11 cellular contexts compared by ENCODE assay signal in genomic region chr6:79377830-79378460, GRCh38.
DNase-seq lines count a peak whose midpoint lies in the region; ATAC-seq, FAIRE-seq and TF ChIP-seq lines count a peak whose summit lies in the region.
"Had no signal": no experiment of that assay in that cellular context is flagged by ENCODE, and none has a peak within 500 bp of the region (broad histone marks: within the 10 kb centered on the region; RNA-seq: fewer than 3 reads in every experiment).

No MANE protein-coding gene starts in this region.

- no peak overlapping the region for H3K9ac ChIP-seq in GM12878 (ENCODE audit: control insufficient read depth, insufficient read depth, low read length)

- POLR2A ChIA-PET in GM12878 (lab: Charles Lee), result no interaction called here

- peaks cover 22% of the 10 kb centered on the region for H3K4me1 Mint-ChIP-seq in nephron progenitor cell

- H3K27ac ChIP-seq in GM12878 (ENCODE audit: control insufficient read depth, insufficient read depth), result no peak overlapping the region
- H3K27ac ChIP-seq: gastroesophageal sphincter had no signal

- no peaks in the 10 kb centered on the region for H4K20me1 ChIP-seq in GM12878 (ENCODE audit: control insufficient read depth, insufficient read depth)

- H3K4me2 ChIP-seq in GM12878 (ENCODE audit: control insufficient read depth, insufficient read depth), result no peak overlapping the region

- no peaks in the 10 kb centered on the region for H3K4me1 ChIP-seq in GM12878 (ENCODE audit: control insufficient read depth, insufficient read depth, low read length)
- H3K4me1 ChIP-seq: gastroesophageal sphincter had no signal

- TF ChIP-seq CTCF in GM12878 (IDR thresholded peaks at IDR 0.05 in 2 of 3, conservative IDR thresholded peaks at IDR 0.05 in 1 of 3; ENCODE audit: control insufficient read depth in 2 of 3, extremely low read depth in 1 of 3, insufficient read depth in 1 of 3, low read depth in 3 of 3, low read length in 3 of 3) (no peak), nephron progenitor cell (IDR thresholded peaks at IDR 0.05) (no peak)

- no peaks in the 10 kb centered on the region for H3K79me2 ChIP-seq in GM12878 (ENCODE audit: control insufficient read depth, insufficient read depth, low read length)

- no peak for TF ChIP-seq RAD21 in GM12878 (IDR thresholded peaks at IDR 0.05; ENCODE audit: insufficient read depth, low read depth, low read length)

- FAIRE-seq in GM12878 (lab: Jason Lieb, UNC), result peak; percentile 89

- SMC1A ChIA-PET in GM12878 (lab: Charles Lee; ENCODE audit: uncharacterized antibody, unreplicated experiment), result interaction anchor here (0.6 kb wide), 1 partner anchor 43 kb away, joined by 3 read pairs; no protein-coding TSS in a partner anchor

- CTCF ChIA-PET in GM12878 (lab: Yijun Ruan, JAX), result no interaction called here

- no peak for DNase-seq in GM12878 (ENCODE audit: low read depth, low spot score)
- no peak for DNase-seq in nephron progenitor cell
- no peak for DNase-seq in NCI-H774 (lab: John Stamatoyannopoulos, UW)
- DNase-seq in stimulated activated CD4-positive, alpha-beta T cell treated with anti-CD3 and anti-CD28 coated beads, Interleukin-15, amount 100 ng/mL, for 24 hours, result no peak
- DNase-seq in activated CD4-positive, alpha-beta T cell treated with anti-CD3 and anti-CD28 coated beads for 4 hours, result no peak
- no peak for DNase-seq in NCI-H1417 treated with DMSO at 0.1 percent for 48 hours (lab: John Stamatoyannopoulos, UW)
- DNase-seq: DND-41, NCI-H1930 had no signal

- peaks cover 7% of the 10 kb centered on the region for H3K27me3 Mint-ChIP-seq in nephron progenitor cell (ENCODE audit: low read depth, poor library complexity)

- no peak overlapping the region for H3K4me3 ChIP-seq in GM12878
- H3K4me3 ChIP-seq: gastroesophageal sphincter had no signal

- ATAC-seq in GM18868 (IDR thresholded peaks at IDR 0.05; ENCODE audit: unreplicated experiment) (peak; percentile 61), HG02588 (IDR thresholded peaks at IDR 0.05; ENCODE audit: unreplicated experiment) (peak; percentile 52), GM12878 (peak; percentile 73)
- ATAC-seq: gastroesophageal sphincter had no signal

- no peaks in the 10 kb centered on the region for H3K9me3 Mint-ChIP-seq in nephron progenitor cell

- H3K4me3 Mint-ChIP-seq in nephron progenitor cell, result no peak overlapping the region

- no peaks in the 10 kb centered on the region for H3K27me3 ChIP-seq in GM12878 (replicated peaks in 1 of 2; ENCODE audit: control insufficient read depth in 2 of 2, insufficient read depth in 2 of 2, low read length in 1 of 2)
- H3K27me3 ChIP-seq: gastroesophageal sphincter had no signal

- H3K27ac Mint-ChIP-seq in nephron progenitor cell, result peak overlapping the region; percentile 73

- intact Hi-C loops in GM12878 (cut with micrococcal nuclease; ENCODE audit: unreplicated experiment), result no loop called here

- H3K36me3 Mint-ChIP-seq in nephron progenitor cell (ENCODE audit: low read depth), result no peaks in the 10 kb centered on the region

- 0% methylated on average over 1 of the region's 1 CpG for WGBS in GM12878 (ENCODE audit: insufficient coverage, insufficient replicate concordance, low lambda C conversion rate, missing lambda C conversion rate)

- RAD21 ChIA-PET in GM12878 (lab: Charles Lee; ENCODE audit: unreplicated experiment), result no interaction called here

- no peak for TF ChIP-seq EP300 in GM12878 (IDR thresholded peaks at IDR 0.05; ENCODE audit: borderline replicate concordance in 1 of 2, control insufficient read depth in 1 of 2, low read depth in 2 of 2, low read length in 2 of 2)

- in situ Hi-C loops in GM12878 (cut with MboI), result no loop called here

- H3K36me3 ChIP-seq in GM12878 (ENCODE audit: control insufficient read depth in 2 of 2, insufficient read depth in 2 of 2, low read length in 1 of 2), result no peaks in the 10 kb centered on the region
- H3K36me3 ChIP-seq: gastroesophageal sphincter had no signal

- peak overlapping the region; percentile 44 for H2AFZ ChIP-seq in GM12878 (ENCODE audit: control insufficient read depth, low read depth, low read length)

- no peaks in the 10 kb centered on the region for H3K9me3 ChIP-seq in GM12878 (replicated peaks; ENCODE audit: control insufficient read depth, insufficient read depth, low read length)
- H3K9me3 ChIP-seq: gastroesophageal sphincter had no signal

- BruUV-seq in GM12878 (replicated peaks; lab: Mats Ljungman, UMichigan), result no TSS peak

- no peak for TF ChIP-seq POLR2A in GM12878 (IDR thresholded peaks at IDR 0.05; ENCODE audit: low read depth, low read length)

TF ChIP-seq in GM12878, 131 proteins besides CTCF, POLR2A, EP300 and RAD21:
- TF ChIP-seq FOS (IDR thresholded peaks at IDR 0.05; ENCODE audit: borderline replicate concordance, extremely low read depth, insufficient read length), result no peak
- TF ChIP-seq NFYA (IDR thresholded peaks at IDR 0.05; ENCODE audit: borderline replicate concordance, low read depth, low read length), result no peak
- no peak for TF ChIP-seq IKZF1 (conservative IDR thresholded peaks at IDR 0.05)
- no peak for TF ChIP-seq RELA (IDR thresholded peaks at IDR 0.05; ENCODE audit: borderline replicate concordance, partially characterized antibody)
- TF ChIP-seq ZZZ3 (IDR thresholded peaks at IDR 0.05; ENCODE audit: control insufficient read depth, insufficient read length, low read depth), result no peak
- no peak for TF ChIP-seq YY1 (IDR thresholded peaks at IDR 0.05; ENCODE audit: low read depth, low read length)
- no peak for TF ChIP-seq CHD4 (IDR thresholded peaks at IDR 0.05)
- no peak for TF ChIP-seq BCLAF1 (IDR thresholded peaks at IDR 0.05)
- no peak for TF ChIP-seq MYB (IDR thresholded peaks at IDR 0.05; ENCODE audit: borderline replicate concordance, low read depth, low read length)
- no peak for TF ChIP-seq KAT2A (conservative IDR thresholded peaks at IDR 0.05; ENCODE audit: control insufficient read depth, low read depth, low read length)
- TF ChIP-seq BACH1 (IDR thresholded peaks at IDR 0.05; ENCODE audit: borderline replicate concordance), result no peak
- TF ChIP-seq MYC (IDR thresholded peaks at IDR 0.05; ENCODE audit: insufficient read depth, insufficient read length, insufficient replicate concordance, low read length, severe bottlenecking), result no peak
- TF ChIP-seq USF2 (IDR thresholded peaks at IDR 0.05; ENCODE audit: borderline replicate concordance, low read depth, low read length), result no peak
